ENCODE assay signal across 1 cellular context in the genomic region with DNA sequence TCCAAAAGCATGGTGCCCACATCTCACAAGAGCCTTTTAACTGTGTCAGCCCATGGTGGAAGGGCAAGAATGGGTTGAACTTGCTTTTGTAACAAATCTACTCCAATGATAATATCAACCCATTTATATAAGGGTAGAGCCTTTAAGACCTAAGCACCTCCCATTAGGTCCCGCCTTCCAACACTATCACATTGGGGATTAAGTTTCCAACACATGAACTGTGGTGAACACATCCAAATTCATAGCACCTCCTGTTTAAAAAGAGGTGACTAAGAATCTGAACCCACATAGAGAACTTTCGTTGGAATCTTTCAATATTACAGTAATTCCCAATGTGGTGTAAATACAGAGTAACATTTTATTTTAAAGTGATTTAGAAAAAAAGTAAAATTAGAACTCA.
TF ChIP-seq lines count a peak whose summit lies in the region.

No MANE protein-coding gene starts in this region.

TF ChIP-seq in HepG2, 621 proteins besides CTCF, POLR2A, EP300 and RAD21:
- TF ChIP-seq ZNF564 (CRISPR knock-in tag; IDR thresholded peaks at IDR 0.05) = peak; percentile 63; the same call in 1 of the 2 replicates
- no peak for TF ChIP-seq RXRA (CRISPR knock-in tag; IDR thresholded peaks at IDR 0.05)
- no peak for TF ChIP-seq NFKB2 (CRISPR knock-in tag; IDR thresholded peaks at IDR 0.05; ENCODE audit: borderline replicate concordance)
- no peak for TF ChIP-seq PCBP1 (IDR thresholded peaks at IDR 0.05; ENCODE audit: borderline replicate concordance, low read depth, low read length)
- no peak for TF ChIP-seq ZNF331 (CRISPR knock-in tag; IDR thresholded peaks at IDR 0.05)
- no peak for TF ChIP-seq HNF4G (IDR thresholded peaks at IDR 0.05; ENCODE audit: borderline replicate concordance, low read depth, low read length)
- no peak for TF ChIP-seq HNF4G (CRISPR knock-in tag; IDR thresholded peaks at IDR 0.05; ENCODE audit: borderline replicate concordance, low read depth)
